Comparison of ENCODE assay signal across 16 cellular contexts in genomic region chr5:114858964-114859363, GRCh38.
"Had no signal": no experiment of that assay in that cellular context is flagged by ENCODE, and none has a peak within 500 bp of the region (broad histone marks: within the 10 kb centered on the region; RNA-seq: fewer than 3 reads in every experiment).

No MANE protein-coding gene starts in this region.

- H3K4me3 ChIP-seq: body of pancreas, lung, mucosa of descending colon, upper lobe of right lung had no signal

- FAIRE-seq: endometrium, TTC549 had no signal

- H3K27me3 ChIP-seq: body of pancreas, upper lobe of right lung had no signal

- ATAC-seq: body of pancreas; esophagus mucosa; left colon; mucosa of descending colon; naive thymus-derived CD8-positive, alpha-beta T cell; stimulated activated naive CD8-positive, alpha-beta T cell treated with anti-CD3 and anti-CD28 coated beads, Interleukin-15, Interleukin-2, amounts not matched to agents 100 U/mL and 50 U/mL, for 24 hours; upper lobe of right lung had no signal

- DNase-seq: activated B cell treated with CpG ODN at 0.5 μM for 24 hours; activated CD4-positive, alpha-beta T cell treated with anti-CD3 and anti-CD28 coated beads, Interleukin-2, amount 10 ng/mL, durations not matched to agents 7 days and 5 days; activated CD8-positive, alpha-beta memory T cell treated with anti-CD3 and anti-CD28 coated beads for 24 hours; body of pancreas; cerebellar nuclear complex; left colon; mucosa of descending colon; naive thymus-derived CD8-positive, alpha-beta T cell; stimulated activated CD4-positive, alpha-beta T cell treated with anti-CD3 and anti-CD28 coated beads, Interleukin-4, amount 100 ng/mL, for 1 hour; stimulated activated CD8-positive, alpha-beta memory T cell treated with anti-CD3 and anti-CD28 coated beads, Interleukin-4, amount 100 ng/mL, for 48 hours; stimulated activated naive CD8-positive, alpha-beta T cell treated with anti-CD3 and anti-CD28 coated beads, Interleukin-15, Interleukin-2, amounts not matched to agents 100 U/mL and 50 U/mL, for 24 hours; upper lobe of right lung had no signal

- H3K27ac ChIP-seq: body of pancreas, upper lobe of right lung had no signal
